ENCODE assay signal across 16 cellular contexts in the genomic region with DNA sequence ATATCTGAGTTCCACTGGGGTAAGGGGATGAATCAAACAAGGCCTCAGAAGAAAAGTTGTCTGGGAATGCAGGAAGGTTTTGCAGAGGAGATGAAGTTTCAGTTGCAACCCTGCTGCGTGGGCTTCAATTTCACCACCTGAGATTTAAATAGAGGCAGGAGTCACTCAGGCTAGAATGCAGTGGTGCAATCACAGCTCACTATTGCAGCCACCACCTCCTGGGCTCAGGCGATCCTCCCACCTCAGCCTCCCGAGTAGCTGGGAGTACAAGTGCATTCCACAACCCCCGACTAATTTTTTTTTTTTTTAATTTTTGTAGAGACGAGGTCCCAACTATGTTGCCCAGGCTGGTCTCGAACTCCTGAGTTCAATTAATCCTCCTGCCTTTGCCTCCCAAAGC. TPM values are rescaled to one million over a fixed set of nuclear protein-coding genes. Genes with fewer than 3 reads are reported as not detected.
DNase-seq lines count a peak whose midpoint lies in the region; ATAC-seq and TF ChIP-seq lines count a peak whose summit lies in the region.
"Had no signal": no experiment of that assay in that cellular context is flagged by ENCODE, and none has a peak within 500 bp of the region (broad histone marks: within the 10 kb centered on the region; RNA-seq: fewer than 3 reads in every experiment).

No MANE protein-coding gene starts in this region.

- no peak overlapping the region for H3K27ac Mint-ChIP-seq in activated CD4-positive, alpha-beta T cell treated with anti-CD3 and anti-CD28 coated beads, Interleukin-2, amount 10 ng/mL, durations not matched to agents 24 days and 14 days
- no peak overlapping the region for H3K27ac Mint-ChIP-seq in central memory CD8-positive, alpha-beta T cell (ENCODE audit: low read depth)
- H3K27ac Mint-ChIP-seq in neural progenitor cell, result no peak overlapping the region

- H3F3A ChIP-seq in PC-9 (ENCODE audit: insufficient read depth, low read depth), result peaks cover 15% of the 10 kb centered on the region; the same call in 1 of the 2 replicates
- H3F3A ChIP-seq in neural progenitor cell (ENCODE audit: low read depth), result no peaks in the 10 kb centered on the region

- H3K36me3 ChIP-seq in PC-9 (ENCODE audit: low read depth) (0 out of 2 replicates have a peak, but pooled peaks cover 3% of the 10 kb centered on the region), neural progenitor cell (no peaks in the 10 kb centered on the region)
- H3K36me3 ChIP-seq: BE2C, colonic mucosa, suprapubic skin had no signal

- CTCF ChIA-PET in PC-9 (lab: Charles Lee), result interaction anchor here (0.7 kb wide), 1 partner anchor 250 kb away, joined by 5 read pairs; no protein-coding TSS in a partner anchor

- H3K79me2 ChIP-seq in PC-9 (ENCODE audit: low read depth), result peaks cover 27% of the 10 kb centered on the region
- peaks cover 10% of the 10 kb centered on the region for H3K79me2 ChIP-seq in neural progenitor cell (ENCODE audit: low read depth)

- H3K9me3 Mint-ChIP-seq in activated CD4-positive, alpha-beta T cell treated with anti-CD3 and anti-CD28 coated beads, Interleukin-2, amount 10 ng/mL, durations not matched to agents 24 days and 14 days, result no peaks in the 10 kb centered on the region
- no peaks in the 10 kb centered on the region for H3K9me3 Mint-ChIP-seq in central memory CD8-positive, alpha-beta T cell
- H3K9me3 Mint-ChIP-seq in neural progenitor cell, result no peaks in the 10 kb centered on the region
- H3K9me3 Mint-ChIP-seq: activated naive CD4-positive, alpha-beta T cell treated with anti-CD3 and anti-CD28 coated beads for 36 hours had no signal

- intact Hi-C loops in activated CD4-positive, alpha-beta T cell treated with anti-CD3 and anti-CD28 coated beads, Interleukin-2, amount 10 ng/mL, durations not matched to agents 24 days and 14 days (cut with micrococcal nuclease), result no loop called here
- intact Hi-C loops in PC-9 (cut with micrococcal nuclease; ENCODE audit: unreplicated experiment), result no loop called here

- H3K36me3 Mint-ChIP-seq in activated CD4-positive, alpha-beta T cell treated with anti-CD3 and anti-CD28 coated beads, Interleukin-2, amount 10 ng/mL, durations not matched to agents 24 days and 14 days (ENCODE audit: low read depth), result no peaks in the 10 kb centered on the region
- peaks cover 22% of the 10 kb centered on the region for H3K36me3 Mint-ChIP-seq in central memory CD8-positive, alpha-beta T cell (ENCODE audit: insufficient read depth)
- H3K36me3 Mint-ChIP-seq in neural progenitor cell, result no peaks in the 10 kb centered on the region

- POLR2A ChIA-PET in PC-9 (lab: Charles Lee; ENCODE audit: unreplicated experiment), result interaction anchor here (0.6 kb wide), 1 partner anchor 901 kb away, joined by 4 read pairs; no protein-coding TSS in a partner anchor

- no peak for DNase-seq in activated CD4-positive, alpha-beta T cell treated with anti-CD3 and anti-CD28 coated beads, Interleukin-2, amount 10 ng/mL, durations not matched to agents 24 days and 14 days
- DNase-seq in activated CD4-positive, alpha-beta T cell treated with anti-CD3 and anti-CD28 coated beads, Interleukin-2, amount 50 U/mL, for 4 hours, result no peak
- DNase-seq in PC-9 (no peak), neural progenitor cell (ENCODE audit: low spot score) (no peak), NCI-H146 (lab: John Stamatoyannopoulos, UW) (no peak)
- DNase-seq in central memory CD8-positive, alpha-beta T cell (ENCODE audit: low spot score in 2 of 2), result no peak
- DNase-seq: activated naive CD4-positive, alpha-beta T cell treated with anti-CD3 and anti-CD28 coated beads for 36 hours; BE2C; colonic mucosa; NCI-H1436 treated with DMSO at 0.1 percent for 48 hours; NCI-H526; nucleus accumbens; right cardiac atrium had no signal

- H3K4me2 ChIP-seq in PC-9, result peak overlapping the region; percentile 91; the same call in 1 of the 2 replicates
- H3K4me2 ChIP-seq in neural progenitor cell, result no peak overlapping the region

- H3K4me1 ChIP-seq in PC-9 (replicated peaks; ENCODE audit: insufficient read depth) (peaks cover 15% of the 10 kb centered on the region; the same call in 1 of the 2 replicates), neural progenitor cell (no peaks in the 10 kb centered on the region)
- H3K4me1 ChIP-seq: BE2C had no signal

- BruUV-seq in PC-9 (replicated peaks; lab: Mats Ljungman, UMichigan), result no TSS peak

- no peak overlapping the region for H3K4me3 ChIP-seq in PC-9
- no peak overlapping the region for H3K4me3 ChIP-seq in neural progenitor cell
- H3K4me3 ChIP-seq: colonic mucosa had no signal

- H3K9me3 ChIP-seq in PC-9 (ENCODE audit: insufficient read depth, low read depth) (peaks cover 3% of the 10 kb centered on the region; the same call in 1 of the 2 replicates), neural progenitor cell (ENCODE audit: low read depth) (no peaks in the 10 kb centered on the region)
- H3K9me3 ChIP-seq: BE2C, colonic mucosa, suprapubic skin had no signal

- H3K4me1 Mint-ChIP-seq in activated CD4-positive, alpha-beta T cell treated with anti-CD3 and anti-CD28 coated beads, Interleukin-2, amount 10 ng/mL, durations not matched to agents 24 days and 14 days, result peaks cover 14% of the 10 kb centered on the region
- peaks cover 20% of the 10 kb centered on the region for H3K4me1 Mint-ChIP-seq in central memory CD8-positive, alpha-beta T cell
- peaks cover 9% of the 10 kb centered on the region for H3K4me1 Mint-ChIP-seq in neural progenitor cell

- H3K9me2 ChIP-seq in PC-9 (ENCODE audit: insufficient read depth), result no peaks in the 10 kb centered on the region

- TF ChIP-seq CTCF in PC-9 (conservative IDR thresholded peaks at IDR 0.05) (no peak), neural progenitor cell (IDR thresholded peaks at IDR 0.05) (no peak)

- H2AFZ ChIP-seq in PC-9 (no peak overlapping the region), neural progenitor cell (replicated peaks) (no peak overlapping the region)

- H4K20me1 ChIP-seq in PC-9 (ENCODE audit: insufficient read depth), result no peaks in the 10 kb centered on the region
- no peaks in the 10 kb centered on the region for H4K20me1 ChIP-seq in neural progenitor cell (ENCODE audit: low read depth)

- no peak for ATAC-seq in central memory CD8-positive, alpha-beta T cell (replicated peaks; ENCODE audit: extremely low read depth, poor library complexity, severe bottlenecking)
- ATAC-seq in GM18511 (IDR thresholded peaks at IDR 0.05; ENCODE audit: unreplicated experiment) (no peak), HG02678 (IDR thresholded peaks at IDR 0.05; ENCODE audit: unreplicated experiment) (no peak)
- ATAC-seq: right cardiac atrium had no signal

- H3K27me3 Mint-ChIP-seq in activated CD4-positive, alpha-beta T cell treated with anti-CD3 and anti-CD28 coated beads, Interleukin-2, amount 10 ng/mL, durations not matched to agents 24 days and 14 days, result no peaks in the 10 kb centered on the region
- H3K27me3 Mint-ChIP-seq in central memory CD8-positive, alpha-beta T cell, result no peaks in the 10 kb centered on the region
- H3K27me3 Mint-ChIP-seq in neural progenitor cell (ENCODE audit: insufficient read depth, low read depth), result no peaks in the 10 kb centered on the region

- no peak overlapping the region for H3K9ac ChIP-seq in neural progenitor cell

- peak overlapping the region; percentile 9 for H3K4me3 Mint-ChIP-seq in activated CD4-positive, alpha-beta T cell treated with anti-CD3 and anti-CD28 coated beads, Interleukin-2, amount 10 ng/mL, durations not matched to agents 24 days and 14 days
- H3K4me3 Mint-ChIP-seq in central memory CD8-positive, alpha-beta T cell, result peak overlapping the region; percentile 75
- peak overlapping the region; percentile 99 for H3K4me3 Mint-ChIP-seq in neural progenitor cell

- H3K27ac ChIP-seq in PC-9 (0 out of 2 replicates have a peak overlapping the region, but pooled peaks have one; percentile 98), neural progenitor cell (no peak overlapping the region)
- H3K27ac ChIP-seq: suprapubic skin had no signal

- H3K27me3 ChIP-seq in PC-9 (ENCODE audit: insufficient read depth, low read depth) (no peaks in the 10 kb centered on the region), neural progenitor cell (no peaks in the 10 kb centered on the region)
- H3K27me3 ChIP-seq: colonic mucosa, suprapubic skin had no signal

RNA-seq across cellular contexts. Expression of a gene that starts 1.5 kb away (rescaled TPM):
- total RNA-seq in activated CD4-positive, alpha-beta T cell treated with anti-CD3 and anti-CD28 coated beads, Interleukin-2, amount 10 ng/mL, durations not matched to agents 24 days and 14 days, result 0.26 and 0.47 TPM in 2 replicates
- total RNA-seq in PC-9 (2021), result 10.5 and 12.6 TPM in 2 replicates
- 1.9 and 2.1 TPM in 2 replicates for total RNA-seq in neural progenitor cell (ENCODE audit: low replicate concordance)

RNA-seq across cellular contexts. Expression of a gene that starts 45.6 kb away (rescaled TPM):
- total RNA-seq in activated CD4-positive, alpha-beta T cell treated with anti-CD3 and anti-CD28 coated beads, Interleukin-2, amount 10 ng/mL, durations not matched to agents 24 days and 14 days, result 3.0 and 4.0 TPM in 2 replicates
- total RNA-seq in PC-9 (2021) (5.6 and 5.9 TPM in 2 replicates), neural progenitor cell (ENCODE audit: low replicate concordance) (8.4 and 17.7 TPM in 2 replicates)

Comparison
In these comparisons a context has a peak if more than half of its experiments do, and no peak if none do; other contexts are left out.
1. H3K4me3 Mint-ChIP-seq: peak in every context shown above with its lines; median percentile 99 in neural progenitor cell; 75 in central memory CD8-positive, alpha-beta T cell; 9 in activated CD4-positive, alpha-beta T cell treated with anti-CD3 and anti-CD28 coated beads, Interleukin-2, amount 10 ng/mL, durations not matched to agents 24 days and 14 days.